ENCODE assay signal across 7 cellular contexts in genomic region chrY:7273587-7274203, GRCh38.
DNase-seq lines count a peak whose midpoint lies in the region; ATAC-seq and TF ChIP-seq lines count a peak whose summit lies in the region.

No MANE protein-coding gene starts in this region.

- peak overlapping the region; percentile 63 for H3K4me3 ChIP-seq in upper lobe of right lung

- peak overlapping the region; percentile 83 for H3K27ac ChIP-seq in upper lobe of right lung

- DNase-seq in NCI-H2171 treated with DMSO at 0.1 percent for 48 hours (lab: John Stamatoyannopoulos, UW) (peak; percentile 62), memory B cell (ENCODE audit: low spot score in 2 of 2) (peak in 1 of 2 donors; percentile 84), upper lobe of right lung (peak; percentile 91), iPS-NIHi7 (ENCODE audit: extremely low spot score) (no peak)
- DNase-seq in activated naive CD4-positive, alpha-beta T cell treated with anti-CD3 and anti-CD28 coated beads, Interleukin-2, amount 50 U/mL, for 72 hours (ENCODE audit: low spot score in 2 of 2): peak; percentile 85 to 87

- H3K4me1 Mint-ChIP-seq in memory B cell: peaks cover 6% of the 10 kb centered on the region

- peak overlapping the region; percentile 95 for H3K4me3 Mint-ChIP-seq in memory B cell

- H3K27me3 ChIP-seq in upper lobe of right lung: no peaks in the 10 kb centered on the region

- no peaks in the 10 kb centered on the region for H3K27me3 Mint-ChIP-seq in memory B cell

- peak overlapping the region; percentile 90 to 98 for H3K27ac Mint-ChIP-seq in activated naive CD4-positive, alpha-beta T cell treated with anti-CD3 and anti-CD28 coated beads, Interleukin-2, amount 50 U/mL, for 72 hours
- peak overlapping the region; percentile 93 for H3K27ac Mint-ChIP-seq in memory B cell

- TF ChIP-seq CTCF in upper lobe of right lung (IDR thresholded peaks at IDR 0.05): no peak

- peaks cover 18 to 29% of the 10 kb centered on the region in 2 donors for H3K36me3 Mint-ChIP-seq in activated naive CD4-positive, alpha-beta T cell treated with anti-CD3 and anti-CD28 coated beads, Interleukin-2, amount 50 U/mL, for 72 hours
- H3K36me3 Mint-ChIP-seq in memory B cell: no peaks in the 10 kb centered on the region

- H3K4me1 ChIP-seq in upper lobe of right lung: no peaks in the 10 kb centered on the region

- H3K36me3 ChIP-seq in upper lobe of right lung: no peaks in the 10 kb centered on the region

- no peaks in the 10 kb centered on the region for H3K9me3 Mint-ChIP-seq in activated naive CD4-positive, alpha-beta T cell treated with anti-CD3 and anti-CD28 coated beads, Interleukin-2, amount 50 U/mL, for 72 hours
- no peaks in the 10 kb centered on the region for H3K9me3 Mint-ChIP-seq in memory B cell

- no peaks in the 10 kb centered on the region for H3K9me3 ChIP-seq in upper lobe of right lung

- peak; percentile 69 for ATAC-seq in GM21619 (IDR thresholded peaks at IDR 0.05; ENCODE audit: unreplicated experiment)
- peak; percentile 83 to 92 for ATAC-seq in activated naive CD4-positive, alpha-beta T cell treated with anti-CD3 and anti-CD28 coated beads, Interleukin-2, amount 50 U/mL, for 72 hours
- ATAC-seq in memory B cell (ENCODE audit: low read depth): peak; percentile 82
- peak; percentile 91 for ATAC-seq in upper lobe of right lung
- no peak for ATAC-seq in HG03520 (IDR thresholded peaks at IDR 0.05; ENCODE audit: unreplicated experiment)

- intact Hi-C loops in upper lobe of right lung (cut with DNase I): no loop called here
